ENCODE assay signal across 1 cellular context in the genomic region with DNA sequence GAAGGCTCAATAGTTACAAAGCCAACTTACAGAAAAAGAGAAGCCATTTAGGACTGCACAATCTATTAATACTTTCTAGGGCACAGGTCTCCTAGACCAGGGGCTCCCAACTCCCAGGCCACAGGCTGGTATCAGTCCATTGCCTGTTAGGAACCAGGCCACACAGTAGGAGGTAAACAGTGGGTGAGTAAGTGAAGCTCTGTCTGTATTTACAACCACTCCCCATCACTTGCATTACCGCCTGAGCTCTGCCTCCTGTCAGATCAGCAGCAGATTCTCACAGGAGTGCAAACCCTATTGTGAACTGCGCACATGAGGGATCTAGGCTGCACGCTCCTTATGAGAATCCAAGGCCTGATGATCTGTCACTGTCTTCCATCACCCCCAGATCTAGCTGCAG.
TF ChIP-seq lines count a peak whose summit lies in the region.

No MANE protein-coding gene starts in this region.

TF ChIP-seq in IMR-90, 13 proteins besides CTCF, POLR2A, EP300 and RAD21 (continued from another document):
- TF ChIP-seq, protein P1, sequence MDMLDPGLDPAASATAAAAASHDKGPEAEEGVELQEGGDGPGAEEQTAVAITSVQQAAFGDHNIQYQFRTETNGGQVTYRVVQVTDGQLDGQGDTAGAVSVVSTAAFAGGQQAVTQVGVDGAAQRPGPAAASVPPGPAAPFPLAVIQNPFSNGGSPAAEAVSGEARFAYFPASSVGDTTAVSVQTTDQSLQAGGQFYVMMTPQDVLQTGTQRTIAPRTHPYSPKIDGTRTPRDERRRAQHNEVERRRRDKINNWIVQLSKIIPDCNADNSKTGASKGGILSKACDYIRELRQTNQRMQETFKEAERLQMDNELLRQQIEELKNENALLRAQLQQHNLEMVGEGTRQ (IDR thresholded peaks at IDR 0.05; ENCODE audit: low read depth, low read length) = no peak
- TF ChIP-seq MAFK (IDR thresholded peaks at IDR 0.05; ENCODE audit: low read depth, low read length) = no peak
